9 cellular contexts compared by ENCODE assay signal in genomic region chr13:30551194-30551593, GRCh38.
DNase-seq lines count a peak whose midpoint lies in the region; ATAC-seq, FAIRE-seq and TF ChIP-seq lines count a peak whose summit lies in the region.
"Had no signal": no experiment of that assay in that cellular context is flagged by ENCODE, and none has a peak within 500 bp of the region (broad histone marks: within the 10 kb centered on the region; RNA-seq: fewer than 3 reads in every experiment).

No MANE protein-coding gene starts in this region.

- no peak overlapping the region for H3K23ac ChIP-seq in mesenchymal stem cell (ENCODE audit: low read length in 2 of 2)

- 44% methylated on average over 2 of the region's 2 CpGs for WGBS in GM12878 (ENCODE audit: insufficient coverage, insufficient replicate concordance, low lambda C conversion rate, missing lambda C conversion rate)
- WGBS in mesenchymal stem cell = 86% methylated on average over 2 of the region's 2 CpGs

- POLR2A ChIA-PET in GM12878 (lab: Charles Lee) = no interaction called here

- FAIRE-seq in GM12878 (lab: Jason Lieb, UNC) = no peak

- H2BK15ac ChIP-seq in mesenchymal stem cell (ENCODE audit: low read depth, poor library complexity, severe bottlenecking) = no peak overlapping the region

- BruUV-seq in GM12878 (replicated peaks; lab: Mats Ljungman, UMichigan) = no TSS peak

- CTCF ChIA-PET in GM12878 (lab: Yijun Ruan, JAX) = interaction anchor here (0.6 to 1.7 kb wide), 7 partner anchors 89 to 436 kb away, joined by 3 to 5 read pairs (median 3); no protein-coding TSS in a partner anchor

- H3K4ac ChIP-seq in mesenchymal stem cell (ENCODE audit: low read depth in 1 of 2, low read length in 2 of 2) = no peak overlapping the region

- peak; percentile 99 for ATAC-seq in GM12878

- H3K4me3 ChIP-seq in GM12878 (no peak overlapping the region), mesenchymal stem cell (ENCODE audit: insufficient read depth in 1 of 2, low read depth in 1 of 2, low read length in 2 of 2) (no peak overlapping the region)
- H3K4me3 ChIP-seq: thoracic aorta had no signal

- H3K27me3 ChIP-seq in GM12878 (replicated peaks in 1 of 2; ENCODE audit: control insufficient read depth in 2 of 2, insufficient read depth in 2 of 2, low read length in 1 of 2) = no peaks in the 10 kb centered on the region
- no peaks in the 10 kb centered on the region for H3K27me3 ChIP-seq in mesenchymal stem cell (ENCODE audit: control insufficient read depth in 1 of 2, insufficient read depth in 1 of 2, low read length in 2 of 2)

- no peaks in the 10 kb centered on the region for H3K79me1 ChIP-seq in mesenchymal stem cell (replicated peaks; ENCODE audit: low read length, poor library complexity, severe bottlenecking)

- H4K91ac ChIP-seq in mesenchymal stem cell (ENCODE audit: low read length) = no peak overlapping the region

- no peak overlapping the region for H3K14ac ChIP-seq in mesenchymal stem cell (ENCODE audit: low read length in 2 of 2)

- H3K4me1 ChIP-seq in GM12878 (ENCODE audit: control insufficient read depth, insufficient read depth, low read length) (no peaks in the 10 kb centered on the region), mesenchymal stem cell (ENCODE audit: control insufficient read depth, insufficient read depth, low read depth, low read length) (no peaks in the 10 kb centered on the region)

- no peak for TF ChIP-seq POLR2A in GM12878 (IDR thresholded peaks at IDR 0.05; ENCODE audit: low read depth, low read length)

- no peak overlapping the region for H2AFZ ChIP-seq in GM12878 (ENCODE audit: control insufficient read depth, low read depth, low read length)
- H2AFZ ChIP-seq in mesenchymal stem cell (ENCODE audit: low read depth, low read length) = no peak overlapping the region

- intact Hi-C loops in GM12878 (cut with micrococcal nuclease; ENCODE audit: unreplicated experiment) = loop anchor here (5.0 to 10.0 kb wide), 2 partner anchors 84 to 296 kb away; partner anchors contain the start of gene HMGB1

- peak; percentile 72 for TF ChIP-seq RAD21 in GM12878 (IDR thresholded peaks at IDR 0.05; ENCODE audit: insufficient read depth, low read depth, low read length)

- in situ Hi-C loops in GM13976 (cut with MboI; ENCODE audit: low sequenced_read_pairs, unreplicated experiment) (no loop called here), GM12878 (cut with MboI) (no loop called here)

- no peak overlapping the region for H4K8ac ChIP-seq in mesenchymal stem cell (ENCODE audit: low read length)

- no peaks in the 10 kb centered on the region; the same call in 1 of the 3 replicates for H3K9me3 ChIP-seq in GM12878 (replicated peaks; ENCODE audit: control insufficient read depth, insufficient read depth, low read length)
- H3K9me3 ChIP-seq in mesenchymal stem cell (ENCODE audit: control insufficient read depth, low read length) = no peaks in the 10 kb centered on the region
- H3K9me3 ChIP-seq: thoracic aorta had no signal

- no peak overlapping the region for H2AK5ac ChIP-seq in mesenchymal stem cell (ENCODE audit: low read length, severe bottlenecking)

- H3K36me3 ChIP-seq in GM12878 (ENCODE audit: control insufficient read depth in 2 of 2, insufficient read depth in 2 of 2, low read length in 1 of 2) (no peaks in the 10 kb centered on the region), mesenchymal stem cell (ENCODE audit: control insufficient read depth in 1 of 2, insufficient read depth in 2 of 2, low read depth in 1 of 2, low read length in 2 of 2) (no peaks in the 10 kb centered on the region)
- H3K36me3 ChIP-seq: thoracic aorta had no signal

- no peaks in the 10 kb centered on the region for H3K79me2 ChIP-seq in GM12878 (ENCODE audit: control insufficient read depth, insufficient read depth, low read length)

- H2BK120ac ChIP-seq in mesenchymal stem cell (ENCODE audit: low read depth, low read length) = no peak overlapping the region

- RAD21 ChIA-PET in GM12878 (lab: Charles Lee; ENCODE audit: unreplicated experiment) = interaction anchor here (0.5 to 2.1 kb wide), 5 partner anchors 90 to 435 kb away, joined by 3 to 9 read pairs (median 4); no protein-coding TSS in a partner anchor

- TF ChIP-seq CTCF in GM13976 (IDR thresholded peaks at IDR 0.05; ENCODE audit: borderline replicate concordance, control extremely low read depth, extremely low read depth, insufficient read depth, missing control alignments) = peak; percentile 33
- peak; percentile 47 to 72 (median 52); a peak in 5 of 6 replicates for TF ChIP-seq CTCF in GM12878 (IDR thresholded peaks at IDR 0.05 in 2 of 3, conservative IDR thresholded peaks at IDR 0.05 in 1 of 3; ENCODE audit: control insufficient read depth in 2 of 3, extremely low read depth in 1 of 3, insufficient read depth in 1 of 3, low read depth in 3 of 3, low read length in 3 of 3)

- H3K27ac ChIP-seq in GM12878 (ENCODE audit: control insufficient read depth, insufficient read depth) = no peak overlapping the region
- H3K27ac ChIP-seq in mesenchymal stem cell (ENCODE audit: low read length, poor library complexity, severe bottlenecking) = no peak overlapping the region
- H3K27ac ChIP-seq: thoracic aorta had no signal

- SMC1A ChIA-PET in GM12878 (lab: Charles Lee; ENCODE audit: uncharacterized antibody, unreplicated experiment) = interaction anchor here (1.0 to 2.2 kb wide), 3 partner anchors 108 to 419 kb away, joined by 3 to 8 read pairs (median 3); no protein-coding TSS in a partner anchor

- H3K4me2 ChIP-seq in GM12878 (ENCODE audit: control insufficient read depth, insufficient read depth) (no peak overlapping the region), mesenchymal stem cell (ENCODE audit: low read length, poor library complexity, severe bottlenecking) (no peak overlapping the region)

- no peak overlapping the region for H3K18ac ChIP-seq in mesenchymal stem cell (ENCODE audit: low read depth in 1 of 2, low read length in 2 of 2)

- no peak overlapping the region for H3K9ac ChIP-seq in GM12878 (ENCODE audit: control insufficient read depth, insufficient read depth, low read length)
- H3K9ac ChIP-seq in mesenchymal stem cell (ENCODE audit: low read length) = no peak overlapping the region

- no peaks in the 10 kb centered on the region for H4K20me1 ChIP-seq in GM12878 (ENCODE audit: control insufficient read depth, insufficient read depth)

- H2BK5ac ChIP-seq in mesenchymal stem cell (ENCODE audit: low read depth, low read length, poor library complexity, severe bottlenecking) = no peak overlapping the region

- no peak overlapping the region for H2BK12ac ChIP-seq in mesenchymal stem cell (ENCODE audit: low read length in 2 of 2)

- DNase-seq in AML-193 (lab: John Stamatoyannopoulos, UW) (peak; percentile 73 to 76), GM13976 (ENCODE audit: low spot score) (peak; percentile 49), NAMALWA (ENCODE audit: low spot score) (peak; percentile 68), GM12878 (ENCODE audit: low read depth, low spot score) (no peak), mesenchymal stem cell (peak; percentile 38), SHP77 treated with DMSO at 0.1 percent for 48 hours (lab: John Stamatoyannopoulos, UW) (no peak), NCI-H187 (lab: John Stamatoyannopoulos, UW) (no peak), mesenteric fat pad (ENCODE audit: low spot score) (no peak)

- no peak for TF ChIP-seq EP300 in GM12878 (IDR thresholded peaks at IDR 0.05; ENCODE audit: borderline replicate concordance in 1 of 2, control insufficient read depth in 1 of 2, low read depth in 2 of 2, low read length in 2 of 2)

TF ChIP-seq in GM12878, 131 proteins besides CTCF, POLR2A, EP300 and RAD21 (continues in another document):
- TF ChIP-seq BMI1 (IDR thresholded peaks at IDR 0.05; ENCODE audit: borderline replicate concordance) (no peak), SMC3 (IDR thresholded peaks at IDR 0.05; ENCODE audit: borderline replicate concordance, low read length) (peak; percentile 71), USF1 (IDR thresholded peaks at IDR 0.05; ENCODE audit: borderline replicate concordance, extremely low read length, insufficient read depth, low read depth, low read length) (no peak), STAT1 (conservative IDR thresholded peaks at IDR 0.05) (no peak), REST (IDR thresholded peaks at IDR 0.05; ENCODE audit: low read depth, low read length) (no peak), RAD51 (IDR thresholded peaks at IDR 0.05) (no peak), IKZF1 (conservative IDR thresholded peaks at IDR 0.05) (no peak), ZNF384 (IDR thresholded peaks at IDR 0.05; ENCODE audit: borderline replicate concordance, low read depth, low read length) (no peak), YY1 (IDR thresholded peaks at IDR 0.05; ENCODE audit: low read depth, low read length) (0 out of 2 replicates have a peak, but pooled peaks have one; percentile 13)

Comparison
In these comparisons a context has a peak if more than half of its experiments do, and no peak if none do; other contexts are left out.
1. DNase-seq: peak in AML-193 (2 of 2), GM13976 (single experiment), NAMALWA (single experiment) and mesenchymal stem cell (single experiment); none in GM12878 (single experiment), SHP77 treated with DMSO at 0.1 percent for 48 hours (single experiment), NCI-H187 (0 of 2) and mesenteric fat pad (single experiment).